23 cellular contexts compared by ENCODE assay signal in genomic region chr4:75180217-75180616, GRCh38.
DNase-seq lines count a peak whose midpoint lies in the region; ATAC-seq, FAIRE-seq and TF ChIP-seq lines count a peak whose summit lies in the region.
"Had no signal": no experiment of that assay in that cellular context is flagged by ENCODE, and none has a peak within 500 bp of the region (broad histone marks: within the 10 kb centered on the region; RNA-seq: fewer than 3 reads in every experiment).

No MANE protein-coding gene starts in this region.

- peak overlapping the region; percentile 57 for H2AFZ ChIP-seq in KMS-11 (ENCODE audit: low read depth)
- H2AFZ ChIP-seq: parathyroid adenoma had no signal

- H3K27ac ChIP-seq in KMS-11 = peak overlapping the region; percentile 75
- no peak overlapping the region for H3K27ac ChIP-seq in heart left ventricle
- H3K27ac ChIP-seq: gastroesophageal sphincter, parathyroid adenoma, thyroid gland had no signal

- H3K27ac Mint-ChIP-seq in stimulated activated memory B cell treated with anti-CD40 and anti-IgM and Interleukin-4, amounts not matched to agents 10 μg/mL and 1 μg/mL and 100 μg/mL, for 72 hours = peak overlapping the region; percentile 73
- H3K27ac Mint-ChIP-seq: activated T-cell treated with anti-CD3 and anti-CD28 coated beads, Interleukin-2, amount 50 U/mL, for 72 hours; naive thymus-derived CD8-positive, alpha-beta T cell had no signal

- ATAC-seq in stimulated activated memory B cell treated with anti-CD40 and anti-IgM and Interleukin-4, amounts not matched to agents 10 μg/mL and 1 μg/mL and 100 μg/mL, for 72 hours = no peak
- no peak for ATAC-seq in heart left ventricle
- ATAC-seq: activated T-cell treated with anti-CD3 and anti-CD28 coated beads, Interleukin-2, amount 50 U/mL, for 72 hours; esophagus mucosa; gastroesophageal sphincter; naive thymus-derived CD8-positive, alpha-beta T cell had no signal

- H3K36me3 Mint-ChIP-seq in stimulated activated memory B cell treated with anti-CD40 and anti-IgM and Interleukin-4, amounts not matched to agents 10 μg/mL and 1 μg/mL and 100 μg/mL, for 72 hours = peaks cover 6% of the 10 kb centered on the region
- H3K36me3 Mint-ChIP-seq: naive thymus-derived CD8-positive, alpha-beta T cell had no signal

- H3K4me3 ChIP-seq in KMS-11 (IDR thresholded peaks at IDR 0.05; ENCODE audit: insufficient read depth, low read depth, low read length) = no peak overlapping the region
- H3K4me3 ChIP-seq in bronchial epithelial cell (ENCODE audit: low read depth, low read length) = no peak overlapping the region
- no peak overlapping the region for H3K4me3 ChIP-seq in heart left ventricle
- H3K4me3 ChIP-seq: gastroesophageal sphincter, thyroid gland had no signal

- H3K9ac ChIP-seq in KMS-11 = peak overlapping the region; percentile 71; the same call in 1 of the 2 replicates
- H3K9ac ChIP-seq: parathyroid adenoma had no signal

- H3K79me2 ChIP-seq in KMS-11 (ENCODE audit: insufficient read depth, low read depth) = no peaks in the 10 kb centered on the region
- H3K79me2 ChIP-seq: parathyroid adenoma had no signal

- TF ChIP-seq CTCF in KMS-11 (conservative IDR thresholded peaks at IDR 0.05; ENCODE audit: low read depth, low read length) (no peak), bronchial epithelial cell (IDR thresholded peaks at IDR 0.05; ENCODE audit: insufficient read depth, low read length, severe bottlenecking) (no peak), heart left ventricle (IDR thresholded peaks at IDR 0.05) (no peak)

- H3K4me1 Mint-ChIP-seq in stimulated activated memory B cell treated with anti-CD40 and anti-IgM and Interleukin-4, amounts not matched to agents 10 μg/mL and 1 μg/mL and 100 μg/mL, for 72 hours = peaks cover 30% of the 10 kb centered on the region

- no peaks in the 10 kb centered on the region for H4K20me1 ChIP-seq in KMS-11 (ENCODE audit: insufficient read depth)

- no peak for TF ChIP-seq POLR2A in heart left ventricle (IDR thresholded peaks at IDR 0.05)

- FAIRE-seq in bronchial epithelial cell (lab: Jason Lieb, UNC) (no peak), RCC 7860 (lab: Jason Lieb, UNC) (no peak)

- H3K4me3 Mint-ChIP-seq in stimulated activated memory B cell treated with anti-CD40 and anti-IgM and Interleukin-4, amounts not matched to agents 10 μg/mL and 1 μg/mL and 100 μg/mL, for 72 hours = peak overlapping the region; percentile 48
- H3K4me3 Mint-ChIP-seq: activated T-cell treated with anti-CD3 and anti-CD28 coated beads, Interleukin-2, amount 50 U/mL, for 72 hours; naive thymus-derived CD8-positive, alpha-beta T cell had no signal

- intact Hi-C loops in heart left ventricle (cut with DNase I) = no loop called here

- H3K36me3 ChIP-seq in KMS-11 (ENCODE audit: insufficient read depth) (no peaks in the 10 kb centered on the region), bronchial epithelial cell (ENCODE audit: control insufficient read depth, insufficient read depth, low read length) (no peaks in the 10 kb centered on the region), heart left ventricle (no peaks in the 10 kb centered on the region)
- H3K36me3 ChIP-seq: gastroesophageal sphincter, thyroid gland had no signal

- no peaks in the 10 kb centered on the region for H3K27me3 Mint-ChIP-seq in stimulated activated memory B cell treated with anti-CD40 and anti-IgM and Interleukin-4, amounts not matched to agents 10 μg/mL and 1 μg/mL and 100 μg/mL, for 72 hours

- peaks cover 23% of the 10 kb centered on the region for H3K4me1 ChIP-seq in KMS-11 (ENCODE audit: low read depth, poor library complexity, severe bottlenecking)
- H3K4me1 ChIP-seq in heart left ventricle = peaks cover 0 to 7% (median 0%) of the 10 kb centered on the region in 12 donors
- H3K4me1 ChIP-seq: gastroesophageal sphincter, parathyroid adenoma, thyroid gland had no signal

- H3K27me3 ChIP-seq in KMS-11 (ENCODE audit: insufficient read depth, low read depth) = no peaks in the 10 kb centered on the region
- H3K27me3 ChIP-seq in bronchial epithelial cell (ENCODE audit: control insufficient read depth, insufficient read depth, low read length) = no peaks in the 10 kb centered on the region
- no peaks in the 10 kb centered on the region for H3K27me3 ChIP-seq in heart left ventricle
- H3K27me3 ChIP-seq: gastroesophageal sphincter, thyroid gland had no signal

- DNase-seq in ELR (ENCODE audit: low read depth) (peak; percentile 6), bronchial epithelial cell (ENCODE audit: low read depth) (peak; percentile 7), heart left ventricle (no peak), RCC 7860 (ENCODE audit: low spot score) (no peak)
- DNase-seq in stimulated activated CD4-positive, alpha-beta T cell treated with anti-CD3 and anti-CD28 coated beads, Interleukin-4, amount 100 ng/mL, for 24 hours = no peak
- DNase-seq: activated CD4-positive, alpha-beta T cell treated with anti-CD3 and anti-CD28 coated beads for 1 hour; activated CD8-positive, alpha-beta memory T cell treated with anti-CD3 and anti-CD28 coated beads for 24 hours; activated naive CD4-positive, alpha-beta T cell treated with anti-CD3 and anti-CD28 coated beads, Interleukin-2, amount 50 U/mL, for 16 hours; activated T-cell treated with anti-CD3 and anti-CD28 coated beads, Interleukin-2, amount 50 U/mL, for 72 hours; AML-193; aorta; COR-L47; Kasumi-1; naive thymus-derived CD8-positive, alpha-beta T cell; NCI-H2107; NCI-H524; stimulated activated naive CD4-positive, alpha-beta T cell treated with Interleukin-2 at 50 U/mL for 16 hours; thyroid gland had no signal

- peaks cover 0 to 19% (median 0%) of the 10 kb centered on the region in 12 donors for H3K9me3 ChIP-seq in heart left ventricle
- H3K9me3 ChIP-seq: thyroid gland had no signal

- peaks cover 3% of the 10 kb centered on the region for H3K9me3 Mint-ChIP-seq in stimulated activated memory B cell treated with anti-CD40 and anti-IgM and Interleukin-4, amounts not matched to agents 10 μg/mL and 1 μg/mL and 100 μg/mL, for 72 hours

- peak overlapping the region; percentile 47; the same call in 1 of the 2 replicates for H3K4me2 ChIP-seq in KMS-11

Comparison
In these comparisons a context has a peak if more than half of its experiments do, and no peak if none do; other contexts are left out.
1. DNase-seq: peak in ELR (single experiment) and bronchial epithelial cell (single experiment); none in stimulated activated CD4-positive, alpha-beta T cell treated with anti-CD3 and anti-CD28 coated beads, Interleukin-4, amount 100 ng/mL, for 24 hours (single experiment), heart left ventricle (0 of 5) and RCC 7860 (single experiment).